Comparison of ENCODE assay signal across 27 cellular contexts in genomic region chr18:79597176-79598045, GRCh38.
DNase-seq lines count a peak whose midpoint lies in the region; ATAC-seq, FAIRE-seq and TF ChIP-seq lines count a peak whose summit lies in the region.
"Had no signal": no experiment of that assay in that cellular context is flagged by ENCODE, and none has a peak within 500 bp of the region (broad histone marks: within the 10 kb centered on the region; RNA-seq: fewer than 3 reads in every experiment).

No MANE protein-coding gene starts in this region.

- intact Hi-C loops in kidney (cut with DNase I) = no loop called here
- intact Hi-C loops in ovary (cut with DNase I) = no loop called here
- intact Hi-C loops in A673 (cut with micrococcal nuclease; ENCODE audit: unreplicated experiment) = no loop called here

- H3K36me3 ChIP-seq in BLaER1 = no peaks in the 10 kb centered on the region
- no peaks in the 10 kb centered on the region for H3K36me3 ChIP-seq in Peyer's patch
- H3K36me3 ChIP-seq in kidney (ENCODE audit: control insufficient read depth in 1 of 2, insufficient read depth in 2 of 2, low read length in 2 of 2) = no peaks in the 10 kb centered on the region
- H3K36me3 ChIP-seq in ovary = no peaks in the 10 kb centered on the region
- H3K36me3 ChIP-seq in A673 (ENCODE audit: insufficient read depth, low read length, poor library complexity, severe bottlenecking) = no peaks in the 10 kb centered on the region
- H3K36me3 ChIP-seq: colonic mucosa, tibial artery had no signal

- H3K4me1 ChIP-seq in BLaER1 = peaks cover 62% of the 10 kb centered on the region
- H3K4me1 ChIP-seq in Peyer's patch = no peaks in the 10 kb centered on the region
- H3K4me1 ChIP-seq in kidney (ENCODE audit: control insufficient read depth in 1 of 2, insufficient read depth in 1 of 2, low read depth in 1 of 2, low read length in 2 of 2) = no peaks in the 10 kb centered on the region
- H3K4me1 ChIP-seq in ovary (ENCODE audit: insufficient read depth) = no peaks in the 10 kb centered on the region
- H3K4me1 ChIP-seq in A673 (ENCODE audit: insufficient read depth, low read length, poor library complexity, severe bottlenecking) = no peaks in the 10 kb centered on the region
- H3K4me1 ChIP-seq: colonic mucosa, tibial artery had no signal

- H3K27me3 ChIP-seq in BLaER1 = no peaks in the 10 kb centered on the region
- H3K27me3 ChIP-seq in Peyer's patch = no peaks in the 10 kb centered on the region
- H3K27me3 ChIP-seq in ovary = no peaks in the 10 kb centered on the region
- peaks cover 41% of the 10 kb centered on the region for H3K27me3 ChIP-seq in A673 (replicated peaks; ENCODE audit: insufficient read depth, low read depth, low read length, poor library complexity)
- H3K27me3 ChIP-seq: colonic mucosa had no signal

- TF ChIP-seq POLR2A in Peyer's patch (IDR thresholded peaks at IDR 0.05) (no peak), ovary (IDR thresholded peaks at IDR 0.05) (no peak)

- WGBS in ovary, 3 donors = 84 to 87% (median 87%) methylated on average over 33 of the region's 33 CpGs

- TF ChIP-seq CTCF in Peyer's patch (IDR thresholded peaks at IDR 0.05) = no peak
- no peak for TF ChIP-seq CTCF in kidney (IDR thresholded peaks at IDR 0.05; ENCODE audit: borderline replicate concordance, extremely low read depth, insufficient read depth)
- TF ChIP-seq CTCF in ovary (IDR thresholded peaks at IDR 0.05) = no peak
- TF ChIP-seq CTCF in A673 (conservative IDR thresholded peaks at IDR 0.05; ENCODE audit: low read depth, low read length) = no peak

- no peak for ATAC-seq in GM19328 (IDR thresholded peaks at IDR 0.05; ENCODE audit: unreplicated experiment)
- ATAC-seq: activated CD8-positive, alpha-beta T cell treated with anti-CD3 and anti-CD28 coated beads, Interleukin-2, amount 10 ng/mL, durations not matched to agents 7 days and 5 days; activated naive CD4-positive, alpha-beta T cell treated with anti-CD3 and anti-CD28 coated beads, Interleukin-2, amount 50 U/mL, for 72 hours had no signal

- CTCF ChIA-PET in A673 (lab: Charles Lee) = no interaction called here

- no peak overlapping the region for H3K9ac ChIP-seq in BLaER1
- no peak overlapping the region for H3K9ac ChIP-seq in kidney (ENCODE audit: low read length in 2 of 2)
- H3K9ac ChIP-seq: GM23248 had no signal

- H3K27ac ChIP-seq in BLaER1 = no peak overlapping the region
- H3K27ac ChIP-seq in Peyer's patch = no peak overlapping the region
- no peak overlapping the region for H3K27ac ChIP-seq in kidney (ENCODE audit: low read depth in 2 of 2, low read length in 2 of 2)
- H3K27ac ChIP-seq in ovary = no peak overlapping the region
- no peak overlapping the region for H3K27ac ChIP-seq in caudate nucleus (ENCODE audit: low read depth, low read length)
- H3K27ac ChIP-seq in A673 (ENCODE audit: low read depth, low read length, poor library complexity, severe bottlenecking) = no peak overlapping the region
- H3K27ac ChIP-seq: colonic mucosa, GM23248, tibial artery had no signal

- H4K20me1 ChIP-seq in BLaER1 = no peaks in the 10 kb centered on the region

- peak overlapping the region; percentile 29; the same call in 1 of the 2 replicates for H3K4me2 ChIP-seq in BLaER1

- no TSS peak for BruUV-seq in A673 (replicated peaks; lab: Mats Ljungman, UMichigan)

- TF ChIP-seq EP300 in ovary (IDR thresholded peaks at IDR 0.05) = no peak

- POLR2A ChIA-PET in A673 (lab: Charles Lee; ENCODE audit: low non-redundant PET) = no interaction called here

- FAIRE-seq in kidney (lab: Jason Lieb, UNC) = no peak
- FAIRE-seq in frontal cortex (lab: Jason Lieb, UNC) = no peak

- H3K4me3 ChIP-seq in BLaER1 (no peak overlapping the region), Peyer's patch (no peak overlapping the region), kidney (ENCODE audit: low read length in 2 of 2) (no peak overlapping the region), ovary (no peak overlapping the region), A673 (ENCODE audit: low read depth, low read length, poor library complexity, severe bottlenecking) (no peak overlapping the region)
- H3K4me3 ChIP-seq: colonic mucosa, GM23248, tibial artery had no signal

- H3K9me3 ChIP-seq in BLaER1 = peaks cover 5% of the 10 kb centered on the region
- no peaks in the 10 kb centered on the region for H3K9me3 ChIP-seq in Peyer's patch
- H3K9me3 ChIP-seq in kidney (ENCODE audit: control insufficient read depth in 1 of 2, low read length in 2 of 2) = peaks cover 0 to 2% of the 10 kb centered on the region in 2 donors
- no peaks in the 10 kb centered on the region for H3K9me3 ChIP-seq in ovary
- H3K9me3 ChIP-seq in A673 (ENCODE audit: low read depth, low read length, poor library complexity, severe bottlenecking) = peaks cover 4% of the 10 kb centered on the region
- H3K9me3 ChIP-seq: colonic mucosa had no signal

- DNase-seq in Peyer's patch = peak in 2 of 3 donors; percentile 31 to 39
- DNase-seq in kidney = peak; percentile 64
- peak; percentile 7 to 30 (median 15) for DNase-seq in ovary
- no peak for DNase-seq in frontal cortex (ENCODE audit: low spot score in 2 of 2)
- no peak for DNase-seq in caudate nucleus (lab: John Stamatoyannopoulos, UW)
- DNase-seq in A673 (ENCODE audit: low spot score) = no peak
- DNase-seq: activated CD4-positive, alpha-beta T cell treated with anti-CD3 and anti-CD28 coated beads for 4 hours; activated CD8-positive, alpha-beta T cell treated with anti-CD3 and anti-CD28 coated beads, Interleukin-2, amount 10 ng/mL, durations not matched to agents 7 days and 5 days; amygdala; C1 segment of cervical spinal cord; colonic mucosa; COR-L47; DMS53; effector CD8-positive, alpha-beta T cell; GM23248; HFFc6; hypothalamus; midbrain; MV-4-11; naive B cell; NCI-H2107; SIG-M5; stimulated activated CD4-positive, alpha-beta T cell treated with anti-CD3 and anti-CD28 coated beads, Interleukin-2, amount 100 ng/mL, for 24 hours had no signal

Comparison
In these comparisons a context has a peak if more than half of its experiments do, and no peak if none do; other contexts are left out.
1. DNase-seq: peak in Peyer's patch (2 of 3), kidney (single experiment) and ovary (5 of 5); none in frontal cortex (0 of 2), caudate nucleus (0 of 61) and A673 (single experiment).